Comparison of ENCODE assay signal across 13 cellular contexts in genomic region chr1:30751830-30752650, GRCh38. TPM values are rescaled to one million over a fixed set of nuclear protein-coding genes. Genes with fewer than 3 reads are reported as not detected.
DNase-seq lines count a peak whose midpoint lies in the region; ATAC-seq and TF ChIP-seq lines count a peak whose summit lies in the region.
"Had no signal": no experiment of that assay in that cellular context is flagged by ENCODE, and none has a peak within 500 bp of the region (broad histone marks: within the 10 kb centered on the region; RNA-seq: fewer than 3 reads in every experiment).

No MANE protein-coding gene starts in this region.

- H3K27ac ChIP-seq in IMR-90 (ENCODE audit: insufficient read depth, low read length) (no peak overlapping the region), trophoblast cell (ENCODE audit: low read depth, low read length) (no peak overlapping the region)
- H3K27ac ChIP-seq: thyroid gland had no signal

- H3K36me3 ChIP-seq in IMR-90 (ENCODE audit: control insufficient read depth, insufficient read depth, low read length) (no peaks in the 10 kb centered on the region), trophoblast cell (ENCODE audit: control insufficient read depth in 1 of 2, insufficient read depth in 2 of 2, low read length in 2 of 2) (no peaks in the 10 kb centered on the region)
- H3K36me3 ChIP-seq: thyroid gland had no signal

- 81% methylated on average over 4 of the region's 8 CpGs; no CpG with 5 or more reads in 1 of the 2 experiments for whole genome bisulfite sequencing in IMR-90 (ENCODE audit: extremely low coverage in 2 of 2, insufficient read length in 1 of 2), 2 experiments
- WGBS in trophoblast cell (ENCODE audit: extremely low coverage, insufficient coverage, insufficient read length): no CpG with 5 or more reads among the region's 8 CpGs

- H3K27ac Mint-ChIP-seq in activated naive CD8-positive, alpha-beta T cell: peak overlapping the region; percentile 100

- no peak overlapping the region for H4K5ac ChIP-seq in IMR-90 (ENCODE audit: low read depth, low read length)

- H3K4me1 ChIP-seq in IMR-90 (ENCODE audit: control insufficient read depth, insufficient read depth, low read length) (peaks cover 13% of the 10 kb centered on the region), trophoblast cell (ENCODE audit: control insufficient read depth in 1 of 2, insufficient read depth in 2 of 2, low read length in 2 of 2) (peaks cover 12 to 18% of the 10 kb centered on the region in 2 experiments)

- TF ChIP-seq CTCF in GM12864 (IDR thresholded peaks at IDR 0.05; ENCODE audit: low read depth, low read length, missing control alignments): peak; percentile 10
- TF ChIP-seq CTCF in IMR-90 (conservative IDR thresholded peaks at IDR 0.05; ENCODE audit: low read depth, low read length): no peak
- no peak for TF ChIP-seq CTCF in GM13977 (IDR thresholded peaks at IDR 0.05; ENCODE audit: extremely low read depth, insufficient read depth, missing control alignments)

- H2BK12ac ChIP-seq in trophoblast cell (ENCODE audit: low read length): no peak overlapping the region

- H3K9me3 ChIP-seq in IMR-90 (ENCODE audit: control insufficient read depth, insufficient read depth, low read length) (no peaks in the 10 kb centered on the region), trophoblast cell (ENCODE audit: insufficient read depth, low read depth, low read length) (no peaks in the 10 kb centered on the region)
- H3K9me3 ChIP-seq: thyroid gland had no signal

- in situ Hi-C loops in IMR-90 (cut with MboI; ENCODE audit: low sequenced_read_pairs): no loop called here
- in situ Hi-C loops in GM13977 (cut with MboI; ENCODE audit: low pct_unique_long_range_greater_than_20kb, low sequenced_read_pairs, unreplicated experiment): no loop called here

- H2BK5ac ChIP-seq in IMR-90 (ENCODE audit: low read depth, low read length, poor library complexity, severe bottlenecking) (no peak overlapping the region), trophoblast cell (ENCODE audit: low read depth, low read length, poor library complexity) (no peak overlapping the region)

- TF ChIP-seq RAD21 in IMR-90 (IDR thresholded peaks at IDR 0.05; ENCODE audit: low read length): no peak

- no peak overlapping the region for H3K18ac ChIP-seq in IMR-90 (ENCODE audit: low read depth, low read length)
- H3K18ac ChIP-seq in trophoblast cell (ENCODE audit: low read length): no peak overlapping the region

- no peak overlapping the region for H2AK9ac ChIP-seq in IMR-90 (replicated peaks; ENCODE audit: low read depth, low read length, poor library complexity)

- no peaks in the 10 kb centered on the region for H3K9me3 Mint-ChIP-seq in activated naive CD8-positive, alpha-beta T cell (ENCODE audit: low read depth)

- peaks cover 3% of the 10 kb centered on the region for H3K36me3 Mint-ChIP-seq in activated naive CD8-positive, alpha-beta T cell

- H3K4me3 Mint-ChIP-seq in activated naive CD8-positive, alpha-beta T cell: peak overlapping the region; percentile 85

- no peak overlapping the region for H4K91ac ChIP-seq in IMR-90 (ENCODE audit: insufficient read depth, low read depth, low read length)
- no peak overlapping the region for H4K91ac ChIP-seq in trophoblast cell (ENCODE audit: low read depth, low read length)

- dilution Hi-C loops in IMR-90 (cut with HindIII; ENCODE audit: low sequenced_read_pairs, unreplicated experiment): no loop called here

- CTCF ChIA-PET in IMR-90 (lab: Yijun Ruan, JAX): interaction anchor here (1.2 kb wide), 1 partner anchor 33 kb away, joined by 4 read pairs; no protein-coding TSS in a partner anchor

- H3K27me3 ChIP-seq in IMR-90 (ENCODE audit: control insufficient read depth, insufficient read depth, low read length) (peaks cover 9% of the 10 kb centered on the region), trophoblast cell (ENCODE audit: insufficient read depth, low read length) (no peaks in the 10 kb centered on the region)
- H3K27me3 ChIP-seq: thyroid gland had no signal

- intact Hi-C loops in IMR-90 (cut with micrococcal nuclease): no loop called here

- H3K9me1 ChIP-seq in IMR-90 (ENCODE audit: insufficient read depth, low read length): peaks cover 12% of the 10 kb centered on the region

- H3K79me1 ChIP-seq in IMR-90 (ENCODE audit: low read depth in 1 of 2, low read length in 2 of 2) (no peaks in the 10 kb centered on the region), trophoblast cell (ENCODE audit: low read length) (peaks cover 6% of the 10 kb centered on the region)

- H3K4ac ChIP-seq in IMR-90 (ENCODE audit: low read depth, low read length) (no peak overlapping the region), trophoblast cell (ENCODE audit: low read depth, low read length) (no peak overlapping the region)

- no peak overlapping the region for H3K23ac ChIP-seq in IMR-90 (ENCODE audit: low read depth, low read length)
- H3K23ac ChIP-seq in trophoblast cell (ENCODE audit: low read length): no peak overlapping the region

- peak overlapping the region; percentile 51 for H2AFZ ChIP-seq in IMR-90 (replicated peaks; ENCODE audit: low read length, poor library complexity)
- H2AFZ ChIP-seq in trophoblast cell (ENCODE audit: insufficient read depth, low read length, poor library complexity): no peak overlapping the region

- H3K4me1 Mint-ChIP-seq in activated naive CD8-positive, alpha-beta T cell (ENCODE audit: low read depth): peaks cover 90% of the 10 kb centered on the region

- H4K8ac ChIP-seq in IMR-90 (ENCODE audit: low read depth in 2 of 2, low read length in 2 of 2): no peak overlapping the region
- no peak overlapping the region for H4K8ac ChIP-seq in trophoblast cell (ENCODE audit: low read depth, low read length)

- H3K4me3 ChIP-seq in GM12864 (ENCODE audit: low read depth, low read length) (peak overlapping the region; percentile 92), IMR-90 (ENCODE audit: insufficient read depth, low read depth, low read length) (no peak overlapping the region), trophoblast cell (ENCODE audit: low read depth, low read length) (no peak overlapping the region)
- H3K4me3 ChIP-seq: thyroid gland had no signal

- ATAC-seq in IMR-90 (ENCODE audit: low read depth) (no peak), GM19467 (IDR thresholded peaks at IDR 0.05; ENCODE audit: unreplicated experiment) (no peak), HG03439 (IDR thresholded peaks at IDR 0.05; ENCODE audit: unreplicated experiment) (no peak)

- H2BK15ac ChIP-seq in IMR-90 (ENCODE audit: low read depth, low read length): no peak overlapping the region

- TF ChIP-seq POLR2A in IMR-90 (IDR thresholded peaks at IDR 0.05; ENCODE audit: low read depth, low read length): no peak

- H3K79me2 ChIP-seq in trophoblast cell (ENCODE audit: control insufficient read depth, insufficient read depth, low read length, poor library complexity): peaks cover 1% of the 10 kb centered on the region

- H4K12ac ChIP-seq in trophoblast cell (ENCODE audit: low read depth, low read length): peak overlapping the region; percentile 8

- H2BK120ac ChIP-seq in IMR-90 (ENCODE audit: low read depth, low read length) (no peak overlapping the region), trophoblast cell (ENCODE audit: insufficient read depth, low read length, poor library complexity) (no peak overlapping the region)

- no peak overlapping the region for H2BK20ac ChIP-seq in IMR-90 (ENCODE audit: low read depth, low read length)

- H2AK5ac ChIP-seq in IMR-90 (ENCODE audit: low read depth, low read length): no peak overlapping the region
- peak overlapping the region; percentile 26 for H2AK5ac ChIP-seq in trophoblast cell (ENCODE audit: low read length)

- POLR2A ChIA-PET in IMR-90 (lab: Charles Lee; ENCODE audit: unreplicated experiment): no interaction called here

- BruUV-seq in IMR-90 (replicated peaks; lab: Mats Ljungman, UMichigan): no TSS peak

- no peak for DNase-seq in GM12864 (ENCODE audit: low read depth)
- DNase-seq in IMR-90: no peak
- no peak for DNase-seq in trophoblast cell
- no peak for DNase-seq in NCI-H1417 treated with DMSO at 0.1 percent for 48 hours (lab: John Stamatoyannopoulos, UW)
- DNase-seq in GM13977 (ENCODE audit: low spot score): no peak
- DNase-seq: cortex of kidney, NCI-H524, SIG-M5, thyroid gland had no signal

- no peaks in the 10 kb centered on the region for H3K27me3 Mint-ChIP-seq in activated naive CD8-positive, alpha-beta T cell

- no peaks in the 10 kb centered on the region; the same call in 1 of the 2 replicates for H4K20me1 ChIP-seq in IMR-90 (ENCODE audit: insufficient read depth, low read length)

- H3K56ac ChIP-seq in IMR-90 (ENCODE audit: extremely low read depth, insufficient read depth, low read length): no peak overlapping the region

- no peak overlapping the region for H3K4me2 ChIP-seq in IMR-90 (ENCODE audit: low read depth, low read length)
- H3K4me2 ChIP-seq in trophoblast cell (ENCODE audit: low read length): no peak overlapping the region

- no peak overlapping the region for H3K14ac ChIP-seq in IMR-90 (replicated peaks; ENCODE audit: low read depth, low read length)
- H3K14ac ChIP-seq in trophoblast cell (ENCODE audit: low read length): no peak overlapping the region

- H3K9ac ChIP-seq in IMR-90 (ENCODE audit: low read depth, low read length) (no peak overlapping the region), trophoblast cell (ENCODE audit: low read length) (no peak overlapping the region)

TF ChIP-seq in IMR-90, 13 proteins besides CTCF, POLR2A, EP300 and RAD21 (continues in another document):
- TF ChIP-seq, protein P1, sequence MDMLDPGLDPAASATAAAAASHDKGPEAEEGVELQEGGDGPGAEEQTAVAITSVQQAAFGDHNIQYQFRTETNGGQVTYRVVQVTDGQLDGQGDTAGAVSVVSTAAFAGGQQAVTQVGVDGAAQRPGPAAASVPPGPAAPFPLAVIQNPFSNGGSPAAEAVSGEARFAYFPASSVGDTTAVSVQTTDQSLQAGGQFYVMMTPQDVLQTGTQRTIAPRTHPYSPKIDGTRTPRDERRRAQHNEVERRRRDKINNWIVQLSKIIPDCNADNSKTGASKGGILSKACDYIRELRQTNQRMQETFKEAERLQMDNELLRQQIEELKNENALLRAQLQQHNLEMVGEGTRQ (IDR thresholded peaks at IDR 0.05; ENCODE audit: low read depth, low read length): no peak
- TF ChIP-seq CHD1 (IDR thresholded peaks at IDR 0.05; ENCODE audit: low read depth, low read length) (no peak), RFX5 (IDR thresholded peaks at IDR 0.05; ENCODE audit: low read depth, low read length) (no peak), CEBPB (IDR thresholded peaks at IDR 0.05; ENCODE audit: low read depth, low read length) (no peak), MAZ (IDR thresholded peaks at IDR 0.05; ENCODE audit: borderline replicate concordance, low read depth, low read length) (no peak)

RNA-seq across cellular contexts. Expression of gene LAPTM5, which starts 5.5 kb away (rescaled TPM):
- total RNA-seq in IMR-90 (2012; rRNA removed): under 0.01 TPM in 1 of 2 replicates, not detected in the other
- polyA plus RNA-seq in IMR-90 (2012; rRNA removed): 0.09 TPM in 2 replicates
- 0.12 TPM in 1 of 2 replicates, not detected in the other for polyA plus RNA-seq in IMR-90 (2012; cell fraction: cytosol; rRNA removed)
- polyA plus RNA-seq in IMR-90 (2012; cell fraction: nucleus; rRNA removed; ENCODE audit: low replicate concordance): 0.07 and 0.16 TPM in 2 replicates
- 0.30 and 0.33 TPM in 2 replicates for polyA plus RNA-seq in trophoblast cell (2013)
- total RNA-seq: renal cortical epithelial cell had no signal

RNA-seq across cellular contexts. Expression of gene MATN1, which starts 28.7 kb away (rescaled TPM):
- 0.56 TPM in 1 of 2 replicates, not detected in the other for total RNA-seq in IMR-90 (2012; rRNA removed)
- polyA plus RNA-seq in IMR-90 (2012; rRNA removed): 0.10 and 0.27 TPM in 2 replicates
- polyA plus RNA-seq in IMR-90 (2012; cell fraction: cytosol; rRNA removed): 0.03 TPM in 1 of 2 replicates, not detected in the other
- 1.1 and 1.3 TPM in 2 replicates for polyA plus RNA-seq in IMR-90 (2012; cell fraction: nucleus; rRNA removed; ENCODE audit: low replicate concordance)
- polyA plus RNA-seq in trophoblast cell (2013): 0.04 and 0.10 TPM in 2 replicates
- total RNA-seq: renal cortical epithelial cell had no signal
